Comparison of ENCODE assay signal across 2 cellular contexts in genomic region chr2:88831071-88831791, GRCh38.
TF ChIP-seq lines count a peak whose summit lies in the region.

No MANE protein-coding gene starts in this region.

TF ChIP-seq in HepG2, 621 proteins besides CTCF, POLR2A, EP300 and RAD21 (continued from another document):
- TF ChIP-seq, protein P1, sequence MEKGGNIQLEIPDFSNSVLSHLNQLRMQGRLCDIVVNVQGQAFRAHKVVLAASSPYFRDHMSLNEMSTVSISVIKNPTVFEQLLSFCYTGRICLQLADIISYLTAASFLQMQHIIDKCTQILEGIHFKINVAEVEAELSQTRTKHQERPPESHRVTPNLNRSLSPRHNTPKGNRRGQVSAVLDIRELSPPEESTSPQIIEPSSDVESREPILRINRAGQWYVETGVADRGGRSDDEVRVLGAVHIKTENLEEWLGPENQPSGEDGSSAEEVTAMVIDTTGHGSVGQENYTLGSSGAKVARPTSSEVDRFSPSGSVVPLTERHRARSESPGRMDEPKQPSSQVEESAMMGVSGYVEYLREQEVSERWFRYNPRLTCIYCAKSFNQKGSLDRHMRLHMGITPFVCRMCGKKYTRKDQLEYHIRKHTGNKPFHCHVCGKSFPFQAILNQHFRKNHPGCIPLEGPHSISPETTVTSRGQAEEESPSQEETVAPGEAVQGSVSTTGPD (CRISPR knock-in tag; IDR thresholded peaks at IDR 0.05) = no peak
- no peak for TF ChIP-seq ZNF101 (CRISPR knock-in tag; IDR thresholded peaks at IDR 0.05; ENCODE audit: borderline replicate concordance, low read depth)

TF ChIP-seq in K562, 482 proteins besides CTCF, POLR2A, EP300 and RAD21 (continued from another document):
- no peak for TF ChIP-seq ZFP91 (CRISPR knock-in tag; IDR thresholded peaks at IDR 0.05)
- TF ChIP-seq ZNF143 (CRISPR knock-in tag; IDR thresholded peaks at IDR 0.05) = no peak
- TF ChIP-seq PBX2 (CRISPR knock-in tag; IDR thresholded peaks at IDR 0.05; ENCODE audit: low read depth) = no peak
- TF ChIP-seq PBX2 (tag; conservative IDR thresholded peaks at IDR 0.05; ENCODE audit: low read depth) = no peak
- TF ChIP-seq KHSRP (IDR thresholded peaks at IDR 0.05) = no peak
- TF ChIP-seq SNAPC5 (CRISPR knock-in tag; IDR thresholded peaks at IDR 0.05) = no peak
- TF ChIP-seq MAFF (IDR thresholded peaks at IDR 0.05; ENCODE audit: low read length) = peak; percentile 28; the same call in 1 of the 2 replicates
- TF ChIP-seq C11orf30 (IDR thresholded peaks at IDR 0.05; ENCODE audit: low read depth) = peak; percentile 65
- TF ChIP-seq ZNF316 (IDR thresholded peaks at IDR 0.05) = peak; percentile 78
- TF ChIP-seq DACH1 (IDR thresholded peaks at IDR 0.05; ENCODE audit: partially characterized antibody) = no peak
